2 cellular contexts compared by ENCODE assay signal in the genomic region with DNA sequence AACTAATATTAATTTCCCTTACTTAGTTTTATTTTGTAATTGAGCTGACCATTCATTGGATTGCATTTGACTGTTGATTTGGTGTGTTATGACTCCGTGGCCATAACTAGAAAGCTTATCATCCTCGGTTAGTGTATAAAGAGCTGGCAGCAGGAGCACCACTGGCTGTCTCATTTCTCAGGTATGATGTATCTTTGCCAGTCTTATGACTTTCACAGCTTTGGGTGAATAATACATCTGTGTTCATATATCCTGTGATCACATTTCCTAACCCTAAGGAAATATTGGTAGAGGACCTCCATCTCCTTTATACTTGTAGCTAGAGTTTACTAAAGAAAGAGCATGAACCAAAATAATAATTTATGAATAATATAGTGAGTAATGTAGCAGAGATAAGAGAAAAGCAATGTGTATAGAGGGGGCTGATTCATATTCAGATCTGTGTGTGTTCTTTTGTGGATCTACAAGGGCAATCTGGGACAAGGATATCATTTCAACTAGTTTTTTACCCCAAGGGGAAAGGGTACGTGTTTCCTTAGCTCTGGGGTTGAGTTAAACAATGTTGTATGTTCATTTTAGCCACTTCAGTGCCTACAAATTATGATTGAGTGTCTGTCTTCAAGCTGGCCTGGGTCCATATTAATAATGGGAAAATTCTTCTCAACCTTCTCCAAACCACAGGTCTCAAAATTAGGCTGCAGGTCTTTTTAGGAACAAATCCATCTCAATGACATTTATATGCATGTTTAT.
TF ChIP-seq lines count a peak whose summit lies in the region.

No MANE protein-coding gene starts in this region.

TF ChIP-seq in IMR-90, 13 proteins besides CTCF, POLR2A, EP300 and RAD21:
- TF ChIP-seq, protein P1, sequence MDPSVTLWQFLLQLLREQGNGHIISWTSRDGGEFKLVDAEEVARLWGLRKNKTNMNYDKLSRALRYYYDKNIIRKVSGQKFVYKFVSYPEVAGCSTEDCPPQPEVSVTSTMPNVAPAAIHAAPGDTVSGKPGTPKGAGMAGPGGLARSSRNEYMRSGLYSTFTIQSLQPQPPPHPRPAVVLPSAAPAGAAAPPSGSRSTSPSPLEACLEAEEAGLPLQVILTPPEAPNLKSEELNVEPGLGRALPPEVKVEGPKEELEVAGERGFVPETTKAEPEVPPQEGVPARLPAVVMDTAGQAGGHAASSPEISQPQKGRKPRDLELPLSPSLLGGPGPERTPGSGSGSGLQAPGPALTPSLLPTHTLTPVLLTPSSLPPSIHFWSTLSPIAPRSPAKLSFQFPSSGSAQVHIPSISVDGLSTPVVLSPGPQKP (IDR thresholded peaks at IDR 0.05; ENCODE audit: borderline replicate concordance, low read depth, low read length), result no peak
- TF ChIP-seq CEBPB (IDR thresholded peaks at IDR 0.05; ENCODE audit: low read depth, low read length) (0 out of 2 replicates have a peak, but pooled peaks have one; percentile 22), RCOR1 (IDR thresholded peaks at IDR 0.05; ENCODE audit: insufficient replicate concordance, low read length) (no peak)
TF ChIP-seq in IMR-90: peak in this region for 1.

TF ChIP-seq in K562, 482 proteins besides CTCF, POLR2A, EP300 and RAD21 (continued from another document):
- no peak for TF ChIP-seq ESRRB (CRISPR knock-in tag; IDR thresholded peaks at IDR 0.05; ENCODE audit: borderline replicate concordance)
TF ChIP-seq in K562: peak in this region for 1.
